ENCODE assay signal across 1 cellular context in genomic region chr6:51025082-51025777, GRCh38.
A peak's percentile ranks its signal among the peaks of the same experiment; 100 is the strongest.
TF ChIP-seq lines count a peak whose summit lies in the region.

No MANE protein-coding gene starts in this region.

TF ChIP-seq in K562, 482 proteins besides CTCF, POLR2A, EP300 and RAD21 (continued from another document and continues in another):
- no peak for TF ChIP-seq HOMEZ (CRISPR knock-in tag; IDR thresholded peaks at IDR 0.05)
- no peak for TF ChIP-seq MLX (CRISPR knock-in tag; conservative IDR thresholded peaks at IDR 0.05)
- TF ChIP-seq ZNF586 (CRISPR knock-in tag; conservative IDR thresholded peaks at IDR 0.05): no peak
- peak; percentile 26; the same call in 1 of the 2 replicates for TF ChIP-seq CBFA2T3 (IDR thresholded peaks at IDR 0.05)
- no peak for TF ChIP-seq NR2C1 (IDR thresholded peaks at IDR 0.05)
- no peak for TF ChIP-seq NR2C1 (tag; IDR thresholded peaks at IDR 0.05)
- TF ChIP-seq BCL6 (CRISPR knock-in tag; IDR thresholded peaks at IDR 0.05): no peak
- TF ChIP-seq MECOM (CRISPR knock-in tag; IDR thresholded peaks at IDR 0.05): no peak
- TF ChIP-seq SNAPC5 (CRISPR knock-in tag; IDR thresholded peaks at IDR 0.05): no peak
- TF ChIP-seq NFIC (IDR thresholded peaks at IDR 0.05): no peak
- TF ChIP-seq LCOR (CRISPR knock-in tag; IDR thresholded peaks at IDR 0.05): no peak
- TF ChIP-seq NFRKB (IDR thresholded peaks at IDR 0.05; ENCODE audit: low read depth): no peak; the same call in 1 of the 2 replicates
- no peak for TF ChIP-seq MNT (conservative IDR thresholded peaks at IDR 0.05)
- no peak for TF ChIP-seq PPARD (CRISPR knock-in tag; IDR thresholded peaks at IDR 0.05)
- no peak for TF ChIP-seq DDX20 (tag; IDR thresholded peaks at IDR 0.05; ENCODE audit: low read depth)
- no peak for TF ChIP-seq TOE1 (IDR thresholded peaks at IDR 0.05; ENCODE audit: borderline replicate concordance)
- no peak for TF ChIP-seq TOE1 (CRISPR knock-in tag; IDR thresholded peaks at IDR 0.05; ENCODE audit: borderline replicate concordance, low read depth)
- TF ChIP-seq FOXA3 (CRISPR knock-in tag; conservative IDR thresholded peaks at IDR 0.05 in 1 of 2, IDR thresholded peaks at IDR 0.05 in 1 of 2): no peak
- TF ChIP-seq ELK1 (CRISPR knock-in tag; IDR thresholded peaks at IDR 0.05): no peak
- TF ChIP-seq ZNF140 (CRISPR knock-in tag; IDR thresholded peaks at IDR 0.05): no peak
- no peak for TF ChIP-seq MBD1 (CRISPR knock-in tag; IDR thresholded peaks at IDR 0.05)
- no peak for TF ChIP-seq NFIX (CRISPR knock-in tag; IDR thresholded peaks at IDR 0.05; ENCODE audit: low read depth)
- TF ChIP-seq KLF13 (tag; IDR thresholded peaks at IDR 0.05; ENCODE audit: borderline replicate concordance, low read depth): no peak
- no peak for TF ChIP-seq MXI1 (IDR thresholded peaks at IDR 0.05; ENCODE audit: low read depth, low read length)
- TF ChIP-seq HBP1 (CRISPR knock-in tag; IDR thresholded peaks at IDR 0.05): no peak
- TF ChIP-seq TFE3 (CRISPR knock-in tag; IDR thresholded peaks at IDR 0.05): no peak
- TF ChIP-seq FOXM1 (IDR thresholded peaks at IDR 0.05; ENCODE audit: low read depth): peak; percentile 27; the same call in 1 of the 2 replicates
- no peak for TF ChIP-seq FOXM1 (CRISPR knock-in tag; IDR thresholded peaks at IDR 0.05; ENCODE audit: low read depth)
- no peak for TF ChIP-seq HES1 (IDR thresholded peaks at IDR 0.05; ENCODE audit: low read depth)
- peak; percentile 97 for TF ChIP-seq ATF3 (IDR thresholded peaks at IDR 0.05)
- TF ChIP-seq ATF3 (CRISPR knock-in tag; conservative IDR thresholded peaks at IDR 0.05): peak; percentile 72
- TF ChIP-seq NR0B1 (IDR thresholded peaks at IDR 0.05; ENCODE audit: partially characterized antibody): no peak
- TF ChIP-seq ZFX (CRISPR knock-in tag; IDR thresholded peaks at IDR 0.05): no peak
- TF ChIP-seq POLR2H (tag; IDR thresholded peaks at IDR 0.05; ENCODE audit: low read depth): no peak
- no peak for TF ChIP-seq ZC3H8 (IDR thresholded peaks at IDR 0.05)
- no peak for TF ChIP-seq ERF (CRISPR knock-in tag; IDR thresholded peaks at IDR 0.05)
- peak; percentile 64; the same call in 1 of the 2 replicates for TF ChIP-seq HDAC2 (IDR thresholded peaks at IDR 0.05)
- TF ChIP-seq SOX6 (IDR thresholded peaks at IDR 0.05): no peak
- TF ChIP-seq SREBF2 (CRISPR knock-in tag; IDR thresholded peaks at IDR 0.05): no peak
- peak; percentile 71 for TF ChIP-seq NFE2 (IDR thresholded peaks at IDR 0.05; ENCODE audit: low read depth)
- no peak for TF ChIP-seq AFF4 (CRISPR knock-in tag; IDR thresholded peaks at IDR 0.05)
- no peak for TF ChIP-seq NR4A1 (CRISPR knock-in tag; IDR thresholded peaks at IDR 0.05)
- no peak for TF ChIP-seq NR4A1 (tag; IDR thresholded peaks at IDR 0.05)
- no peak for TF ChIP-seq TCF3 (CRISPR knock-in tag; IDR thresholded peaks at IDR 0.05)
- TF ChIP-seq ZNF644 (tag; IDR thresholded peaks at IDR 0.05; ENCODE audit: low read depth): no peak
- TF ChIP-seq CCAR2 (IDR thresholded peaks at IDR 0.05; ENCODE audit: low read depth, low read length): no peak
- TF ChIP-seq SMARCA5 (IDR thresholded peaks at IDR 0.05): no peak
- no peak for TF ChIP-seq HDGF (IDR thresholded peaks at IDR 0.05)
